ENCODE assay signal across 8 cellular contexts in the genomic region with DNA sequence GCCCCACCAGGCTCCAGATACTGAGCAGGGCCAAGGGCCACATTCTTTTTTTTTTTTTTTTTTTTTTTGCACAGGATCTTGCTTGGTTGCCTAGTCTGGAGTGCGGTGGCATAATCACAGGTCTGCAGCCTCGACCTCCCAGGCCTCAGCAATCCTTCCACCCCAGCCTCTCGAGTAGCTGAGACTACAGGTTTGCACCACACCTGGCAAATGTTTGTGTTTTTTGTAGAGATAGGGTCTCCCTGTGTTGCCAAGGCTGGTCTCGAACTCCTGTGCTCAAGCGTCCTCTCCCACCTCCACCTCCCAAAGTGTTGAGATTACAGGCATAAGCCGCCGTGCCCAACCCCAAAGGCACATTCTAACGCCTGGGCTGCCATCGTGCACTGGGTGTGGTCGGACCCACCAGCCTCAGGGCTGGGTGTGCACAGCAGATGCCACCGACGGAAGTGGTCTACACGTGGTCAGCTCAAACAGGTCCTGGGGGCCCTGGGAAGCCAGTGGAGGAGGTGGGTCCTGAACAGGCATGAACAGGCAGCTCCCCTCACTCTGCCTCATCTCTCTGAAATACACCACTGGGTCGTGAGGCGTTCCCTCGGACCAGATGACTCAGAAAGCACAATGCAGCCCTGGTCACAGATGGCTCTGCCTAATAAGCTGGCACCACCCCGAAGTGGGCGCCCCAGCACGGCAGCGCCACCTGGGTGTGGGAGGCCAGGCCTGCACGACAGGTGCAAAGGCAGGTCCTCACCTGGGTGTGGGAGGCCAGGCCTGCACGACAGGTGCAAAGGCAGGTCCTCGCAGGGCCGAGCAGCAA. TPM values are rescaled to one million over a fixed set of nuclear protein-coding genes. Genes with fewer than 3 reads are reported as not detected.
DNase-seq lines count a peak whose midpoint lies in the region; ATAC-seq and TF ChIP-seq lines count a peak whose summit lies in the region.

No MANE protein-coding gene starts in this region.

- DNase-seq in NCI-H1694 treated with DMSO at 0.1 percent for 48 hours (lab: John Stamatoyannopoulos, UW) (peak; percentile 42), glomerular visceral epithelial cell (ENCODE audit: extremely low spot score) (peak; percentile 42), cerebellum (ENCODE audit: low spot score) (no peak)
- peak; percentile 32 to 47 for DNase-seq in activated CD8-positive, alpha-beta memory T cell treated with anti-CD3 and anti-CD28 coated beads for 1 hour (ENCODE audit: extremely low read depth in 1 of 2, low read depth in 1 of 2)
- DNase-seq in stimulated activated CD4-positive, alpha-beta T cell treated with anti-CD3 and anti-CD28 coated beads, Interleukin-2, amount 100 ng/mL, for 24 hours, result peak; percentile 51 to 59

- TF ChIP-seq CTCF in GM12874 (IDR thresholded peaks at IDR 0.05; ENCODE audit: insufficient read depth, low read depth, low read length), result peak; percentile 77

- ATAC-seq in HG03095 (IDR thresholded peaks at IDR 0.05; ENCODE audit: unreplicated experiment) (no peak), HG03039 (IDR thresholded peaks at IDR 0.05; ENCODE audit: unreplicated experiment) (no peak)

RNA-seq across cellular contexts. Expression of gene B4GALNT4, which starts 5.1 kb away (rescaled TPM):
- 59.2 TPM for total RNA-seq in cerebellum

RNA-seq across cellular contexts. Expression of gene PKP3, which starts 29.9 kb away (rescaled TPM):
- 0.73 TPM for total RNA-seq in cerebellum

RNA-seq across cellular contexts. Expression of gene IFITM3, which starts 43.5 kb away (rescaled TPM):
- 19.1 TPM for total RNA-seq in cerebellum

RNA-seq across cellular contexts. Expression of gene IFITM1, which starts 50.3 kb away (rescaled TPM):
- 33.8 TPM for total RNA-seq in cerebellum

RNA-seq across cellular contexts. Expression of gene SIGIRR, which starts 50.6 kb away (rescaled TPM):
- total RNA-seq in cerebellum, result 6.3 TPM
